8 cellular contexts compared by ENCODE assay signal in the genomic region with DNA sequence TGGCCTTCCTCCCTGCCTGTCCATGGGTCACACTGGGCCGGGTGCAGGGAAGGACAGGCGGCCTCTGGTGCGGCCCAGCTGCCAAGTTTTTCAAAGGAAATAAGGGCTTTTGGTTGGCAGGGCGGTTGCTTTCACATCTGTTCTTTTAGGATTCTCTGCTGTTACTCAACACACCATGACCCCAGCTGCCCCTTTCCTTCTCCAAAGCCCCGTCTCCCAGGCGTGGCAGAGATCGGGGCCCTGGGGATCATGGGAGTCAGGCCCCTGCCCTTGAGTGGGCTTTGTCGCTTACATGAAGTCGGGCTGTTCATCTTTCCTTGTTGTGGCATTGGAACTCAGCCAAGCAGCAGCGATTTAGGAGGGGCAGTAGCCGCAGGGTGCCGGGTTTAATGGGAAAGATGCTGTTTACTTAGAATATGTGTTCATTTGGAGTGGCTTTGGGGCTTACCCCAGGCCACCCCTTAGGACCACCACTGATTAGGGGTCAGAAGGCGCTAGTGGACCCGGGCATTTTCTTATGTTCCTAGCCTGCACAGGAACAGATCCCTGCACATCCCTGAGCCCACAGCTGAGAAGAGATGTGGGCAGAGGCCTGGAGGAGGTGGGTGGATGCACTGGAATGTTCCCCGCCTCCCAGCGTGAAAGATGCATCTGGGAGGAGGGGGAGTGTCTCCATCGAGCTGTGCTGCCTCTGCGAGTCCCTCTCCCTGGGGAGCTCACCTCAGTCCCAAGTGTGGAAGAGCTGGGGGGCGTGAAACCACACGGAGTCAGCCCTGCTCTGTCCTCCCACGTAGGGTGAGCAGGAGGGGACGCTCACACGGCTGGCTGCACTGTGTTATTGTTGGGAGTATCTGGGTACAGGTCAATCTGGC. TPM values are rescaled to one million over a fixed set of nuclear protein-coding genes. Genes with fewer than 3 reads are reported as not detected.
DNase-seq lines count a peak whose midpoint lies in the region; ATAC-seq and TF ChIP-seq lines count a peak whose summit lies in the region.

No MANE protein-coding gene starts in this region.

- TF ChIP-seq CTCF in Caco-2 (IDR thresholded peaks at IDR 0.05; ENCODE audit: insufficient read depth in 1 of 2, low read depth in 1 of 2, low read length in 1 of 2, severe bottlenecking in 1 of 2, unreplicated experiment in 1 of 2) (no peak), esophagus squamous epithelium (IDR thresholded peaks at IDR 0.05) (no peak), neural crest cell (conservative IDR thresholded peaks at IDR 0.05) (no peak)

- H3K36me3 ChIP-seq in Caco-2 (ENCODE audit: control insufficient read depth, insufficient read depth, low read length) = no peaks in the 10 kb centered on the region; the same call in 1 of the 2 replicates
- H3K36me3 ChIP-seq in esophagus squamous epithelium = no peaks in the 10 kb centered on the region

- CTCF ChIA-PET in Caco-2 (lab: Charles Lee) = no interaction called here

- peaks cover 19% of the 10 kb centered on the region for H3K36me3 Mint-ChIP-seq in Caco-2 (ENCODE audit: insufficient read depth, unreplicated experiment)
- no peaks in the 10 kb centered on the region for H3K36me3 Mint-ChIP-seq in neural crest cell (ENCODE audit: low read depth)

- no peak overlapping the region for H3K4me3 ChIP-seq in Caco-2 (ENCODE audit: low read depth, low read length)
- no peak overlapping the region for H3K4me3 ChIP-seq in esophagus squamous epithelium

- H3K27ac Mint-ChIP-seq in Caco-2 (ENCODE audit: unreplicated experiment) = peak overlapping the region; percentile 51
- peak overlapping the region; percentile 52 for H3K27ac Mint-ChIP-seq in neural crest cell (ENCODE audit: unreplicated experiment)

- POLR2A ChIA-PET in Caco-2 (lab: Charles Lee) = no interaction called here

- H3K4me1 Mint-ChIP-seq in Caco-2 (ENCODE audit: low read depth, unreplicated experiment) = peaks cover 11% of the 10 kb centered on the region
- H3K4me1 Mint-ChIP-seq in neural crest cell = peaks cover 29% of the 10 kb centered on the region

- ATAC-seq in HG03342 (IDR thresholded peaks at IDR 0.05; ENCODE audit: unreplicated experiment) (no peak), HG02970 (IDR thresholded peaks at IDR 0.05; ENCODE audit: low FRiP score, unreplicated experiment) (no peak)

- no peaks in the 10 kb centered on the region for H3K27me3 ChIP-seq in Caco-2 (replicated peaks; ENCODE audit: control insufficient read depth, insufficient read depth, low read length)
- no peaks in the 10 kb centered on the region for H3K27me3 ChIP-seq in esophagus squamous epithelium

- peak overlapping the region in 3 of 4 donors; percentile 13 to 64 (median 44) for H3K27ac ChIP-seq in esophagus squamous epithelium

- H3K9me3 ChIP-seq in Caco-2 (no peaks in the 10 kb centered on the region), esophagus squamous epithelium (no peaks in the 10 kb centered on the region)

- no TSS peak for BruUV-seq in Caco-2 (replicated peaks; lab: Mats Ljungman, UMichigan)

- H3K9me3 Mint-ChIP-seq in Caco-2 (ENCODE audit: unreplicated experiment) = no peaks in the 10 kb centered on the region
- H3K9me3 Mint-ChIP-seq in neural crest cell = no peaks in the 10 kb centered on the region

- H3K4me1 ChIP-seq in Caco-2 (peaks cover 8% of the 10 kb centered on the region; the same call in 1 of the 2 replicates), esophagus squamous epithelium (peaks cover 6 to 29% (median 7%) of the 10 kb centered on the region in 3 donors)

- H3K27me3 Mint-ChIP-seq in Caco-2 (ENCODE audit: insufficient read depth, unreplicated experiment) (no peaks in the 10 kb centered on the region), neural crest cell (ENCODE audit: low read depth) (peaks cover 21% of the 10 kb centered on the region)

- 39 to 50% methylated on average over 8 to 20 of the region's 23 CpGs for WGBS in esophagus squamous epithelium, 2 donors

- H3K4me3 Mint-ChIP-seq in Caco-2 (ENCODE audit: unreplicated experiment) = no peak overlapping the region
- no peak overlapping the region for H3K4me3 Mint-ChIP-seq in neural crest cell

- intact Hi-C loops in Caco-2 (cut with micrococcal nuclease; ENCODE audit: unreplicated experiment) = no loop called here
- intact Hi-C loops in esophagus squamous epithelium (cut with DNase I) = no loop called here
- intact Hi-C loops in posterior vena cava (cut with DNase I) = no loop called here

- DNase-seq in Caco-2 (no peak), NCI-H345 (lab: John Stamatoyannopoulos, UW) (peak; percentile 68), esophagus squamous epithelium (lab: John Stamatoyannopoulos, UW) (no peak), neural crest cell (ENCODE audit: low read depth, low spot score) (no peak), posterior vena cava (ENCODE audit: low spot score) (no peak), LoVo (ENCODE audit: low spot score) (no peak)

- no peak for TF ChIP-seq POLR2A in esophagus squamous epithelium (IDR thresholded peaks at IDR 0.05)

RNA-seq across cellular contexts. Expression of a gene that starts 6.8 kb away (rescaled TPM):
- total RNA-seq in Caco-2 (2022) (51.3 and 54.2 TPM in 2 replicates), esophagus squamous epithelium (10 to 100 TPM; 21.2 to 23.9 (median 23.3) TPM), neural crest cell (6.9 and 8.8 TPM in 2 replicates), posterior vena cava (10 to 100 TPM; 31.3 to 50.2 TPM)
